Comparison of ENCODE assay signal across 14 cellular contexts in the genomic region with DNA sequence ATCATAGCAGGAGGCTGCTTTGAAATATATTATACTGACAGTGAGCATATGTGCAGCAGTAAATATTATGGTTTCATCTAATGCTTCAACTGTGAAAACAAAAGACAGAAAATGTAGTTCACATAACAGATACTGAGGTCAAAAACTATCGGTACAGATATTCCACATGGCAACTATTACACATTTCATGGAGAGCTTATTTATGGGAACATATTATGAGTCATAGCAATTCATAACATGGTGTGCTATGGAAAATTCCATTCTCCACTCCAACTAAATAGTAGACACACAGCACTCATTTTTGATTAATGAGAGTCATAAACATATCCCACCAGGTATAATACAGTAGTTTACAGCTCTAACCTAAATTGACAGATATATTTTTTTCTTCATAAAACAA.
DNase-seq lines count a peak whose midpoint lies in the region; ATAC-seq and TF ChIP-seq lines count a peak whose summit lies in the region.
"Had no signal": no experiment of that assay in that cellular context is flagged by ENCODE, and none has a peak within 500 bp of the region (broad histone marks: within the 10 kb centered on the region; RNA-seq: fewer than 3 reads in every experiment).

No MANE protein-coding gene starts in this region.

- peak overlapping the region; percentile 8 for H3K27ac ChIP-seq in fibroblast of lung (ENCODE audit: insufficient read depth, low read length)
- H3K27ac ChIP-seq in psoas muscle = peak overlapping the region; percentile 34

- H3K27me3 Mint-ChIP-seq in activated CD8-positive, alpha-beta T cell treated with anti-CD3 and anti-CD28 coated beads for 36 hours = peaks cover 2% of the 10 kb centered on the region
- no peaks in the 10 kb centered on the region for H3K27me3 Mint-ChIP-seq in activated CD4-positive, alpha-beta memory T cell treated with anti-CD3 and anti-CD28 coated beads for 36 hours
- H3K27me3 Mint-ChIP-seq: B cell had no signal

- H3K36me3 Mint-ChIP-seq in activated CD8-positive, alpha-beta T cell treated with anti-CD3 and anti-CD28 coated beads for 36 hours (ENCODE audit: low read depth) = no peaks in the 10 kb centered on the region
- H3K36me3 Mint-ChIP-seq in activated CD4-positive, alpha-beta memory T cell treated with anti-CD3 and anti-CD28 coated beads for 36 hours = no peaks in the 10 kb centered on the region

- no peak overlapping the region for H3K9ac ChIP-seq in fibroblast of lung (ENCODE audit: insufficient read depth, low read length)

- DNase-seq in AG10803 (ENCODE audit: low read depth) = peak; percentile 52
- DNase-seq in fibroblast of lung (ENCODE audit: low read depth in 2 of 2) = peak; percentile 59 to 85
- DNase-seq in psoas muscle = no peak
- no peak for DNase-seq in NCI-H774 (lab: John Stamatoyannopoulos, UW)
- DNase-seq in DMS 273 (lab: John Stamatoyannopoulos, UW; ENCODE audit: unreplicated experiment) = no peak
- no peak for DNase-seq in activated CD8-positive, alpha-beta T cell treated with anti-CD3 and anti-CD28 coated beads for 36 hours
- no peak for DNase-seq in activated CD4-positive, alpha-beta memory T cell treated with anti-CD3 and anti-CD28 coated beads for 36 hours
- DNase-seq: activated CD4-positive, alpha-beta T cell treated with anti-CD3 and anti-CD28 coated beads, Interleukin-2, amount 50 U/mL, for 4 hours; activated naive CD4-positive, alpha-beta T cell treated with anti-CD3 and anti-CD28 coated beads, Interleukin-2, amount 50 U/mL, for 16 hours; effector memory CD8-positive, alpha-beta T cell; NCI-H2029 treated with DMSO at 0.1 percent for 48 hours; T-helper 17 cell had no signal

- no peak for TF ChIP-seq CTCF in AG10803 (conservative IDR thresholded peaks at IDR 0.05; ENCODE audit: low read length)
- TF ChIP-seq CTCF in fibroblast of lung (conservative IDR thresholded peaks at IDR 0.05 in 1 of 2, IDR thresholded peaks at IDR 0.05 in 1 of 2; ENCODE audit: low read depth in 1 of 2, low read length in 2 of 2) = no peak
- no peak for TF ChIP-seq CTCF in psoas muscle (IDR thresholded peaks at IDR 0.05)
- no peak for TF ChIP-seq CTCF in activated CD8-positive, alpha-beta T cell treated with anti-CD3 and anti-CD28 coated beads for 36 hours (IDR thresholded peaks at IDR 0.05)

- H3K27ac Mint-ChIP-seq in activated CD8-positive, alpha-beta T cell treated with anti-CD3 and anti-CD28 coated beads for 36 hours = no peak overlapping the region
- no peak overlapping the region for H3K27ac Mint-ChIP-seq in activated CD4-positive, alpha-beta memory T cell treated with anti-CD3 and anti-CD28 coated beads for 36 hours
- H3K27ac Mint-ChIP-seq: B cell; effector memory CD8-positive, alpha-beta T cell; T-helper 17 cell had no signal

- ATAC-seq in SK-N-SH treated with all-trans-retinoic acid at 6 μM for 48 hours (peak; percentile 82), psoas muscle (peak; percentile 63 to 86 (median 78))
- ATAC-seq in activated CD8-positive, alpha-beta T cell treated with anti-CD3 and anti-CD28 coated beads for 36 hours = no peak
- ATAC-seq: effector memory CD8-positive, alpha-beta T cell; T-helper 17 cell had no signal

- H3K9me3 ChIP-seq in fibroblast of lung (ENCODE audit: control insufficient read depth, insufficient read depth, low read depth, low read length) (no peaks in the 10 kb centered on the region), psoas muscle (no peaks in the 10 kb centered on the region)

- CTCF ChIA-PET in activated CD8-positive, alpha-beta T cell treated with anti-CD3 and anti-CD28 coated beads for 36 hours (lab: Charles Lee) = no interaction called here
- CTCF ChIA-PET in activated CD4-positive, alpha-beta memory T cell treated with anti-CD3 and anti-CD28 coated beads for 36 hours (lab: Charles Lee) = no interaction called here

- H3K4me2 ChIP-seq in fibroblast of lung (ENCODE audit: extremely low read depth, insufficient read depth, low read length) = no peak overlapping the region

- no peaks in the 10 kb centered on the region for H3K4me1 Mint-ChIP-seq in activated CD8-positive, alpha-beta T cell treated with anti-CD3 and anti-CD28 coated beads for 36 hours (ENCODE audit: low read depth)
- peaks cover 2% of the 10 kb centered on the region for H3K4me1 Mint-ChIP-seq in activated CD4-positive, alpha-beta memory T cell treated with anti-CD3 and anti-CD28 coated beads for 36 hours (ENCODE audit: low read depth)
- H3K4me1 Mint-ChIP-seq: B cell had no signal

- POLR2A ChIA-PET in activated CD8-positive, alpha-beta T cell treated with anti-CD3 and anti-CD28 coated beads for 36 hours (lab: Charles Lee) = interaction anchor here (0.7 kb wide), 2 partner anchors 288 to 373 kb away, joined by 3 read pairs; no protein-coding TSS in a partner anchor
- POLR2A ChIA-PET in activated CD4-positive, alpha-beta memory T cell treated with anti-CD3 and anti-CD28 coated beads for 36 hours (lab: Charles Lee) = no interaction called here

- H3K4me3 ChIP-seq in AG10803 (ENCODE audit: low read length) = no peak overlapping the region
- H3K4me3 ChIP-seq in fibroblast of lung (replicated peaks in 1 of 4; ENCODE audit: control extremely low read depth in 1 of 4, insufficient read depth in 1 of 4, low read depth in 3 of 4, low read length in 4 of 4) = no peak overlapping the region
- H3K4me3 ChIP-seq in psoas muscle = no peak overlapping the region

- H4K20me1 ChIP-seq in fibroblast of lung (ENCODE audit: control insufficient read depth, extremely low read depth, insufficient read depth, low read length) = no peaks in the 10 kb centered on the region

- H3K27me3 ChIP-seq in fibroblast of lung (ENCODE audit: control insufficient read depth, insufficient read depth, low read length) = no peaks in the 10 kb centered on the region
- no peaks in the 10 kb centered on the region for H3K27me3 ChIP-seq in psoas muscle (ENCODE audit: insufficient read depth in 3 of 3, low read length in 2 of 3)

- H2AFZ ChIP-seq in fibroblast of lung (ENCODE audit: low read length) = no peak overlapping the region

- no peak overlapping the region for H3K4me3 Mint-ChIP-seq in activated CD8-positive, alpha-beta T cell treated with anti-CD3 and anti-CD28 coated beads for 36 hours
- H3K4me3 Mint-ChIP-seq in activated CD4-positive, alpha-beta memory T cell treated with anti-CD3 and anti-CD28 coated beads for 36 hours = no peak overlapping the region
- H3K4me3 Mint-ChIP-seq: B cell; effector memory CD8-positive, alpha-beta T cell; T-helper 17 cell had no signal

- intact Hi-C loops in psoas muscle (cut with DNase I) = no loop called here
- intact Hi-C loops in activated CD8-positive, alpha-beta T cell treated with anti-CD3 and anti-CD28 coated beads for 36 hours (cut with micrococcal nuclease) = no loop called here
- intact Hi-C loops in activated CD4-positive, alpha-beta memory T cell treated with anti-CD3 and anti-CD28 coated beads for 36 hours (cut with micrococcal nuclease) = no loop called here

- H3K36me3 ChIP-seq in fibroblast of lung (ENCODE audit: control insufficient read depth, insufficient read depth, low read length) (no peaks in the 10 kb centered on the region), psoas muscle (ENCODE audit: insufficient read depth in 1 of 2, low read depth in 1 of 2) (no peaks in the 10 kb centered on the region)

- 3 to 14% (median 10%) methylated on average over 1 of the region's 1 CpG for WGBS in psoas muscle, 3 donors

- no peaks in the 10 kb centered on the region for H3K79me2 ChIP-seq in fibroblast of lung (ENCODE audit: control insufficient read depth, insufficient read depth, low read length)

- no peaks in the 10 kb centered on the region for H3K9me3 Mint-ChIP-seq in activated CD8-positive, alpha-beta T cell treated with anti-CD3 and anti-CD28 coated beads for 36 hours
- H3K9me3 Mint-ChIP-seq in activated CD4-positive, alpha-beta memory T cell treated with anti-CD3 and anti-CD28 coated beads for 36 hours = no peaks in the 10 kb centered on the region

- peaks cover 12% of the 10 kb centered on the region for H3K4me1 ChIP-seq in fibroblast of lung (ENCODE audit: control insufficient read depth, extremely low read depth, insufficient read depth, low read length)
- peaks cover 12% of the 10 kb centered on the region for H3K4me1 ChIP-seq in psoas muscle

TF ChIP-seq in SK-N-SH treated with all-trans-retinoic acid at 6 μM for 48 hours, 23 proteins besides CTCF, POLR2A, EP300 and RAD21:
- TF ChIP-seq, protein P1, sequence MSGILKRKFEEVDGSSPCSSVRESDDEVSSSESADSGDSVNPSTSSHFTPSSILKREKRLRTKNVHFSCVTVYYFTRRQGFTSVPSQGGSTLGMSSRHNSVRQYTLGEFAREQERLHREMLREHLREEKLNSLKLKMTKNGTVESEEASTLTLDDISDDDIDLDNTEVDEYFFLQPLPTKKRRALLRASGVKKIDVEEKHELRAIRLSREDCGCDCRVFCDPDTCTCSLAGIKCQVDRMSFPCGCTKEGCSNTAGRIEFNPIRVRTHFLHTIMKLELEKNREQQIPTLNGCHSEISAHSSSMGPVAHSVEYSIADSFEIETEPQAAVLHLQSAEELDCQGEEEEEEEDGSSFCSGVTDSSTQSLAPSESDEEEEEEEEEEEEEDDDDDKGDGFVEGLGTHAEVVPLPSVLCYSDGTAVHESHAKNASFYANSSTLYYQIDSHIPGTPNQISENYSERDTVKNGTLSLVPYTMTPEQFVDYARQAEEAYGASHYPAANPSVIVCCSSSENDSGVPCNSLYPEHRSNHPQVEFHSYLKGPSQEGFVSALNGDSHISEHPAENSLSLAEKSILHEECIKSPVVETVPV (CRISPR knock-in tag; IDR thresholded peaks at IDR 0.05) = no peak
- TF ChIP-seq ISL1 (CRISPR knock-in tag; IDR thresholded peaks at IDR 0.05) (peak; percentile 44), CSDC2 (CRISPR knock-in tag; IDR thresholded peaks at IDR 0.05) (no peak)
TF ChIP-seq in SK-N-SH treated with all-trans-retinoic acid at 6 μM for 48 hours: peak in this region for 1.

Comparison
In these comparisons a context has a peak if more than half of its experiments do, and no peak if none do; other contexts are left out.
1. DNase-seq: peak in AG10803 (single experiment) and fibroblast of lung (2 of 2); none in psoas muscle (0 of 2), NCI-H774 (single experiment), DMS 273 (single experiment), activated CD8-positive, alpha-beta T cell treated with anti-CD3 and anti-CD28 coated beads for 36 hours (single experiment) and activated CD4-positive, alpha-beta memory T cell treated with anti-CD3 and anti-CD28 coated beads for 36 hours (single experiment).